ENCODE assay signal across 28 cellular contexts in genomic region chr4:10623241-10623640, GRCh38.
DNase-seq lines count a peak whose midpoint lies in the region; ATAC-seq and TF ChIP-seq lines count a peak whose summit lies in the region.
"Had no signal": no experiment of that assay in that cellular context is flagged by ENCODE, and none has a peak within 500 bp of the region (broad histone marks: within the 10 kb centered on the region; RNA-seq: fewer than 3 reads in every experiment).

No MANE protein-coding gene starts in this region.

- no peak overlapping the region for H4K5ac ChIP-seq in mesendoderm (ENCODE audit: low read length)

- H3K27me3 ChIP-seq in brain microvascular endothelial cell (replicated peaks) (no peaks in the 10 kb centered on the region), mesendoderm (ENCODE audit: insufficient read depth, low read length, poor library complexity) (no peaks in the 10 kb centered on the region), psoas muscle (ENCODE audit: insufficient read depth in 3 of 3, low read length in 2 of 3) (peaks cover 0 to 4% (median 2%) of the 10 kb centered on the region in 3 donors)
- H3K27me3 ChIP-seq: BLaER1, cardiac muscle cell, tibial nerve had no signal

- H3K56ac ChIP-seq in mesendoderm (ENCODE audit: low read length): no peak overlapping the region

- H3K79me2 ChIP-seq in mesendoderm (ENCODE audit: control insufficient read depth, insufficient read depth, low read length): no peaks in the 10 kb centered on the region

- H3K18ac ChIP-seq in mesendoderm (ENCODE audit: low read length): no peak overlapping the region

- TF ChIP-seq CTCF in brain microvascular endothelial cell (IDR thresholded peaks at IDR 0.05; ENCODE audit: low read depth, low read length, missing control alignments) (no peak), psoas muscle (IDR thresholded peaks at IDR 0.05) (no peak)

- H3K27ac ChIP-seq in brain microvascular endothelial cell (no peak overlapping the region), mesendoderm (ENCODE audit: low read depth, low read length) (no peak overlapping the region), psoas muscle (no peak overlapping the region)
- H3K27ac ChIP-seq: BLaER1, cardiac muscle cell, esophagus squamous epithelium, HL-60, prostate gland, tibial nerve had no signal

- H3K4me1 ChIP-seq in mesendoderm (ENCODE audit: control insufficient read depth, low read depth, low read length): peaks cover 3% of the 10 kb centered on the region
- no peaks in the 10 kb centered on the region for H3K4me1 ChIP-seq in psoas muscle
- H3K4me1 ChIP-seq: BLaER1, esophagus squamous epithelium, prostate gland had no signal

- DNase-seq in ELR (ENCODE audit: low read depth) (peak; percentile 52), M059J (ENCODE audit: low read depth) (peak; percentile 27), brain microvascular endothelial cell (peak; percentile 52), mesendoderm (peak; percentile 13), psoas muscle (no peak)
- DNase-seq: activated CD4-positive, alpha-beta T cell treated with anti-CD3 and anti-CD28 coated beads, Interleukin-2, amount 10 ng/mL, durations not matched to agents 7 days and 5 days; activated gamma-delta T cell treated with Interleukin-2 at 50 U/mL for 16 hours; activated naive CD8-positive, alpha-beta T cell treated with anti-CD3 and anti-CD28 coated beads, Interleukin-2, amount 50 U/mL, for 24 hours; activated T-cell treated with anti-CD3 and anti-CD28 coated beads, Interleukin-2, amount 50 U/mL, for 24 hours; esophagus squamous epithelium; NCI-H187; NCI-H2227 treated with DMSO at 0.1 percent for 48 hours; NCI-H526 treated with DMSO at 0.1 percent for 48 hours; nucleus accumbens; SHP77; stimulated activated CD8-positive, alpha-beta memory T cell treated with anti-CD3 and anti-CD28 coated beads, Interleukin-4, amount 100 ng/mL, for 48 hours had no signal

- no CpG with 5 or more reads among the region's 4 CpGs for WGBS in mesendoderm (ENCODE audit: extremely low coverage, insufficient coverage, low lambda C conversion rate)
- WGBS in psoas muscle, 3 donors: 41 to 68% (median 61%) methylated on average over 4 of the region's 4 CpGs

- no peak overlapping the region for H2AK5ac ChIP-seq in mesendoderm (ENCODE audit: low read length)

- H3K4me2 ChIP-seq in mesendoderm (ENCODE audit: low read length): no peak overlapping the region
- H3K4me2 ChIP-seq: BLaER1 had no signal

- H3K4me3 ChIP-seq in brain microvascular endothelial cell (ENCODE audit: low read depth, low read length) (no peak overlapping the region), mesendoderm (ENCODE audit: low read length) (no peak overlapping the region), psoas muscle (no peak overlapping the region)
- H3K4me3 ChIP-seq: BLaER1, cardiac muscle cell, esophagus squamous epithelium, GM12878, prostate gland, tibial nerve had no signal

- no peaks in the 10 kb centered on the region for H3K9me3 ChIP-seq in psoas muscle
- H3K9me3 ChIP-seq: BLaER1, esophagus squamous epithelium, prostate gland, tibial nerve had no signal

- no peak overlapping the region for H3K23ac ChIP-seq in mesendoderm (ENCODE audit: low read length)

- H3K36me3 ChIP-seq in brain microvascular endothelial cell (replicated peaks) (no peaks in the 10 kb centered on the region), mesendoderm (ENCODE audit: control insufficient read depth, insufficient read depth, low read length) (no peaks in the 10 kb centered on the region), psoas muscle (ENCODE audit: insufficient read depth in 1 of 2, low read depth in 1 of 2) (no peaks in the 10 kb centered on the region)
- H3K36me3 ChIP-seq: BLaER1, cardiac muscle cell, esophagus squamous epithelium, prostate gland, tibial nerve had no signal

- no peak overlapping the region for H3K4ac ChIP-seq in mesendoderm (ENCODE audit: low read depth, low read length)

- intact Hi-C loops in psoas muscle (cut with DNase I): no loop called here

- no peak overlapping the region for H2BK5ac ChIP-seq in mesendoderm (ENCODE audit: low read length)

- no peak overlapping the region for H4K8ac ChIP-seq in mesendoderm (ENCODE audit: low read depth, low read length)

- H3K79me1 ChIP-seq in mesendoderm (ENCODE audit: low read length): no peaks in the 10 kb centered on the region

- in situ Hi-C loops in brain microvascular endothelial cell (cut with HindIII; ENCODE audit: low pct_ligation_motif_present, low sequenced_read_pairs): no loop called here

- H3K9ac ChIP-seq in mesendoderm (ENCODE audit: low read length): no peak overlapping the region
- H3K9ac ChIP-seq: BLaER1 had no signal

- H2BK120ac ChIP-seq in mesendoderm (ENCODE audit: low read depth, low read length): no peak overlapping the region

- ATAC-seq in HG02642 (IDR thresholded peaks at IDR 0.05; ENCODE audit: poor library complexity, unreplicated experiment): no peak
- no peak for ATAC-seq in HG03135 (IDR thresholded peaks at IDR 0.05; ENCODE audit: unreplicated experiment)
- ATAC-seq in psoas muscle: no peak
- ATAC-seq in HG03432 (IDR thresholded peaks at IDR 0.05; ENCODE audit: unreplicated experiment): no peak
- ATAC-seq: activated naive CD8-positive, alpha-beta T cell treated with anti-CD3 and anti-CD28 coated beads, Interleukin-2, amount 50 U/mL, for 24 hours; HepG2; left lobe of liver; naive thymus-derived CD4-positive, alpha-beta T cell had no signal

- no peak overlapping the region for H2BK15ac ChIP-seq in mesendoderm (replicated peaks; ENCODE audit: low read depth)

Comparison
In these comparisons a context has a peak if more than half of its experiments do, and no peak if none do; other contexts are left out.
1. DNase-seq: peak in ELR (single experiment), M059J (single experiment), brain microvascular endothelial cell (single experiment) and mesendoderm (single experiment); none in psoas muscle (0 of 2).